20 cellular contexts compared by ENCODE assay signal in the genomic region with DNA sequence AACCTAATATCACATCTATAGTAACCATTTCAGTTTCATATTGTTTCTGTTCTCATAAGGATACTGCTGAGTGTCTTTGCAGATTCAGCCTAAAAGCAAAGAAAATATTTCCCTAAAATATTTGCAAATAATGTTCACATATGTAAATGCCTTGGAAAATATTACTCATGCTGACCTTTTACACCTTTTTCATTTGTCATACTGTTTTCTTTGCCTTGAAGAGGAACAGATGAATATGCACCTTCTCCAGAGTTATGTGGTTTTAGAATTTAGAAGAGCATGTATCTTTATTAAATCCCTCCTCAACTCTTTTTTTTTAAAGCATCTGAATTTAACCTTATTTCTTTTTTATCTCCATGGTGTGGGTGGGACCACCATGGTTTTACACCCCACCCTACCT. TPM values are rescaled to one million over a fixed set of nuclear protein-coding genes. Genes with fewer than 3 reads are reported as not detected.
A peak's percentile ranks its signal among the peaks of the same experiment; 100 is the strongest.
DNase-seq lines count a peak whose midpoint lies in the region; ATAC-seq and TF ChIP-seq lines count a peak whose summit lies in the region.
"Had no signal": no experiment of that assay in that cellular context is flagged by ENCODE, and none has a peak within 500 bp of the region (broad histone marks: within the 10 kb centered on the region; RNA-seq: fewer than 3 reads in every experiment).

No MANE protein-coding gene starts in this region.

- H3K36me3 Mint-ChIP-seq in memory B cell: peaks cover 22% of the 10 kb centered on the region

- no peak for DNase-seq in activated CD4-positive, CD25-positive, alpha-beta regulatory T cell treated with anti-CD3 and anti-CD28 coated beads, Interleukin-2, amount 50 U/mL, for 72 hours
- DNase-seq in M059J (ENCODE audit: low read depth) (peak; percentile 45), astrocyte of the spinal cord (ENCODE audit: low read depth, low spot score) (peak; percentile 40), memory B cell (ENCODE audit: low spot score in 2 of 2) (no peak), CD1c-positive myeloid dendritic cell (ENCODE audit: extremely low spot score) (no peak), tibial artery (no peak), cortex of kidney (lab: John Stamatoyannopoulos, UW) (no peak)
- DNase-seq: activated CD4-positive, alpha-beta T cell treated with anti-CD3 and anti-CD28 coated beads, Interleukin-2, amount 10 ng/mL, durations not matched to agents 7 days and 5 days; BE2C; left ventricle myocardium superior; NCI-H1417 treated with DMSO at 0.1 percent for 48 hours; NCI-H2171 treated with DMSO at 0.1 percent for 48 hours; NCI-H748 treated with DMSO at 0.1 percent for 48 hours; PC-9; stimulated activated CD4-positive, alpha-beta T cell treated with anti-CD3 and anti-CD28 coated beads, Interleukin-12 subunit alpha, Interleukin-12 subunit beta, amount 100 ng/mL, for 4 hours; T-helper 9 cell; transverse colon had no signal

- no peaks in the 10 kb centered on the region for H3K27me3 ChIP-seq in tibial artery
- H3K27me3 ChIP-seq: BE2C, transverse colon had no signal

- peak overlapping the region; percentile 67 for H3K27ac Mint-ChIP-seq in memory B cell
- H3K27ac Mint-ChIP-seq: activated CD4-positive, alpha-beta T cell treated with anti-CD3 and anti-CD28 coated beads, Interleukin-2, amount 10 ng/mL, durations not matched to agents 7 days and 5 days had no signal

- H3K36me3 ChIP-seq in tibial artery: peaks cover 28 to 53% (median 53%) of the 10 kb centered on the region in 3 donors

- H3K4me3 ChIP-seq in astrocyte of the spinal cord (ENCODE audit: low read depth, low read length) (no peak overlapping the region), tibial artery (no peak overlapping the region)
- H3K4me3 ChIP-seq: PC-9, SK-N-MC, transverse colon had no signal

- ATAC-seq in activated CD4-positive, CD25-positive, alpha-beta regulatory T cell treated with anti-CD3 and anti-CD28 coated beads, Interleukin-2, amount 50 U/mL, for 24 hours: peak; percentile 47 to 62
- no peak for ATAC-seq in memory B cell (ENCODE audit: low read depth)
- ATAC-seq: left ventricle myocardium superior had no signal

- H3K27me3 Mint-ChIP-seq in memory B cell: no peaks in the 10 kb centered on the region
- H3K27me3 Mint-ChIP-seq: activated CD4-positive, alpha-beta T cell treated with anti-CD3 and anti-CD28 coated beads, Interleukin-2, amount 10 ng/mL, durations not matched to agents 7 days and 5 days had no signal

- no peaks in the 10 kb centered on the region for H3K9me3 ChIP-seq in tibial artery
- H3K9me3 ChIP-seq: BE2C, transverse colon had no signal

- intact Hi-C loops in tibial artery (cut with DNase I; ENCODE audit: low total_unique reads): no loop called here

- H3K27ac ChIP-seq in tibial artery: no peak overlapping the region
- H3K27ac ChIP-seq: 22Rv1, PC-9, SK-N-MC, transverse colon had no signal

- H3K4me1 ChIP-seq in tibial artery: no peaks in the 10 kb centered on the region
- H3K4me1 ChIP-seq: BE2C had no signal

- H3K4me3 Mint-ChIP-seq in memory B cell: no peak overlapping the region
- H3K4me3 Mint-ChIP-seq: activated CD4-positive, alpha-beta T cell treated with anti-CD3 and anti-CD28 coated beads, Interleukin-2, amount 10 ng/mL, durations not matched to agents 7 days and 5 days had no signal

- H3K9me3 Mint-ChIP-seq in memory B cell: no peaks in the 10 kb centered on the region
- H3K9me3 Mint-ChIP-seq: activated CD4-positive, alpha-beta T cell treated with anti-CD3 and anti-CD28 coated beads, Interleukin-2, amount 10 ng/mL, durations not matched to agents 7 days and 5 days had no signal

- in situ Hi-C loops in astrocyte of the spinal cord (cut with HindIII; ENCODE audit: low sequenced_read_pairs): no loop called here

- TF ChIP-seq CTCF in astrocyte of the spinal cord (IDR thresholded peaks at IDR 0.05; ENCODE audit: low read depth, low read length) (no peak), tibial artery (IDR thresholded peaks at IDR 0.05) (no peak)

- no peaks in the 10 kb centered on the region for H3K4me1 Mint-ChIP-seq in memory B cell
- H3K4me1 Mint-ChIP-seq: activated CD4-positive, alpha-beta T cell treated with anti-CD3 and anti-CD28 coated beads, Interleukin-2, amount 10 ng/mL, durations not matched to agents 7 days and 5 days had no signal

RNA-seq across cellular contexts. Expression of a gene that starts 32.5 kb away (rescaled TPM):
- total RNA-seq in M059J (2014; rRNA removed; shearing (Covaris generic)): 27.6 and 43.6 TPM in 2 replicates

RNA-seq across cellular contexts. Expression of a gene that starts 32.6 kb away (rescaled TPM):
- 9.5 and 16.1 TPM in 2 replicates for total RNA-seq in M059J (2014; rRNA removed; shearing (Covaris generic))

Comparison
In these comparisons a context has a peak if more than half of its experiments do, and no peak if none do; other contexts are left out.
1. DNase-seq: peak in M059J (single experiment) and astrocyte of the spinal cord (single experiment); none in activated CD4-positive, CD25-positive, alpha-beta regulatory T cell treated with anti-CD3 and anti-CD28 coated beads, Interleukin-2, amount 50 U/mL, for 72 hours (single experiment), memory B cell (0 of 2), CD1c-positive myeloid dendritic cell (single experiment), tibial artery (0 of 2) and cortex of kidney (single experiment).